Comparison of ENCODE assay signal across 10 cellular contexts in the genomic region with DNA sequence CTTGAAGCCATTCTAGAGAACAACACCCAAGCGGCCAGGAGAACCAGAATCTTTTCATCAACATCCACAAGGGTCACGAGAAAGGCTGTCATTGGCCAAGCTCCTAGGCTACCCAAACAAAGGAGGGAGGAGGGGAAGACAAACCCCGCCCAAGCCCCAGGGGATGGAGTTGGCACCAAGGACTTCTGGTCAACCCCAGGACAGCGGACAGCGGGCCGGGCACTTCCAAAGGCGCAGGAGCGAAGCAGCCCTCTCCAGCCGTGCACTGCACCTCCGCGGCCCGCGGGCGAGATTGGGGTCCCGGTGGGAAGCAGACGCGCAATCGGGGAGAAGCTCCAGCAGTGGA. TPM values are rescaled to one million over a fixed set of nuclear protein-coding genes. Genes with fewer than 3 reads are reported as not detected.
DNase-seq lines count a peak whose midpoint lies in the region; ATAC-seq and TF ChIP-seq lines count a peak whose summit lies in the region.
"Had no signal": no experiment of that assay in that cellular context is flagged by ENCODE, and none has a peak within 500 bp of the region (broad histone marks: within the 10 kb centered on the region; RNA-seq: fewer than 3 reads in every experiment).

A gene (plus strand): TSS at position 192 of the 346 bp plus-strand sequence. CDS start 395 bp downstream, outside the sequence.

- peaks cover 34% of the 10 kb centered on the region for H3K4me1 Mint-ChIP-seq in Caco-2 (ENCODE audit: low read depth, unreplicated experiment)
- H3K4me1 Mint-ChIP-seq in activated CD8-positive, alpha-beta T cell treated with anti-CD3 and anti-CD28 coated beads for 36 hours (ENCODE audit: low read depth): peaks cover 9% of the 10 kb centered on the region

- H3K9me2 ChIP-seq in hepatocyte (replicated peaks; ENCODE audit: insufficient read depth) (no peaks in the 10 kb centered on the region), PC-9 (ENCODE audit: insufficient read depth) (no peaks in the 10 kb centered on the region)

- H4K20me1 ChIP-seq in hepatocyte (ENCODE audit: insufficient read depth, poor library complexity, severe bottlenecking) (no peaks in the 10 kb centered on the region), PC-9 (ENCODE audit: insufficient read depth) (no peaks in the 10 kb centered on the region)

- DNase-seq in Caco-2 (no peak), hepatocyte (ENCODE audit: low spot score) (peak; percentile 28), psoas muscle (peak in 1 of 2 donors; percentile 70), DMS153 (lab: John Stamatoyannopoulos, UW) (no peak), PC-9 (no peak)
- no peak for DNase-seq in activated CD8-positive, alpha-beta T cell treated with anti-CD3 and anti-CD28 coated beads for 36 hours
- DNase-seq: NCI-H1092, WERI-Rb-1 had no signal

- CTCF ChIA-PET in Caco-2 (lab: Charles Lee) (no interaction called here), PC-9 (lab: Charles Lee) (no interaction called here)
- CTCF ChIA-PET in activated CD8-positive, alpha-beta T cell treated with anti-CD3 and anti-CD28 coated beads for 36 hours (lab: Charles Lee): interaction anchor here (1.0 kb wide), 1 partner anchor 21 kb away, joined by 3 read pairs; no protein-coding TSS in a partner anchor

- H3K27ac Mint-ChIP-seq in Caco-2 (ENCODE audit: unreplicated experiment): peak within 1 kb of the TSS; percentile 50
- H3K27ac Mint-ChIP-seq in activated CD8-positive, alpha-beta T cell treated with anti-CD3 and anti-CD28 coated beads for 36 hours: no peak within 1 kb of the TSS

- H3K27me3 Mint-ChIP-seq in Caco-2 (ENCODE audit: insufficient read depth, unreplicated experiment): no peaks in the 10 kb centered on the region
- peaks cover 47% of the 10 kb centered on the region for H3K27me3 Mint-ChIP-seq in activated CD8-positive, alpha-beta T cell treated with anti-CD3 and anti-CD28 coated beads for 36 hours

- peak within 1 kb of the TSS; percentile 67 for H2AFZ ChIP-seq in hepatocyte
- no peak within 1 kb of the TSS for H2AFZ ChIP-seq in PC-9

- peaks cover 7% of the 10 kb centered on the region; the same call in 1 of the 2 replicates for H3K9me3 ChIP-seq in Caco-2
- H3K9me3 ChIP-seq in hepatocyte (ENCODE audit: low read depth): no peaks in the 10 kb centered on the region
- H3K9me3 ChIP-seq in psoas muscle: no peaks in the 10 kb centered on the region
- no peaks in the 10 kb centered on the region for H3K9me3 ChIP-seq in PC-9 (ENCODE audit: insufficient read depth, low read depth)

- H3K4me3 ChIP-seq in Caco-2 (ENCODE audit: low read depth, low read length) (no peak within 1 kb of the TSS), hepatocyte (peak within 1 kb of the TSS; percentile 79), psoas muscle (peak within 1 kb of the TSS; percentile 62), PC-9 (no peak within 1 kb of the TSS)

- ATAC-seq in activated CD8-positive, alpha-beta T cell treated with anti-CD3 and anti-CD28 coated beads for 36 hours: no peak
- ATAC-seq in psoas muscle (peak; percentile 48 to 74 (median 66)), HG03354 (IDR thresholded peaks at IDR 0.05; ENCODE audit: poor library complexity, severe bottlenecking, unreplicated experiment) (no peak), HG03196 (IDR thresholded peaks at IDR 0.05; ENCODE audit: unreplicated experiment) (no peak)

- 22% methylated on average over 18 of the region's 18 CpGs for WGBS in hepatocyte (ENCODE audit: low lambda C conversion rate, missing lambda C conversion rate)
- WGBS in psoas muscle, 3 donors: 10 to 11% (median 10%) methylated on average over 12 to 18 of the region's 18 CpGs

- BruUV-seq in Caco-2 (replicated peaks; lab: Mats Ljungman, UMichigan) (no TSS peak), PC-9 (replicated peaks; lab: Mats Ljungman, UMichigan) (no TSS peak)

- H3K36me3 Mint-ChIP-seq in Caco-2 (ENCODE audit: insufficient read depth, unreplicated experiment): peaks cover 19% of the 10 kb centered on the region
- H3K36me3 Mint-ChIP-seq in activated CD8-positive, alpha-beta T cell treated with anti-CD3 and anti-CD28 coated beads for 36 hours (ENCODE audit: low read depth): no peaks in the 10 kb centered on the region

- intact Hi-C loops in Caco-2 (cut with micrococcal nuclease; ENCODE audit: unreplicated experiment): no loop called here
- intact Hi-C loops in activated CD8-positive, alpha-beta T cell treated with anti-CD3 and anti-CD28 coated beads for 36 hours (cut with micrococcal nuclease): no loop called here
- intact Hi-C loops in psoas muscle (cut with DNase I): no loop called here
- intact Hi-C loops in PC-9 (cut with micrococcal nuclease; ENCODE audit: unreplicated experiment): no loop called here

- H3K4me1 ChIP-seq in Caco-2 (peaks cover 48% of the 10 kb centered on the region), hepatocyte (ENCODE audit: insufficient read depth) (peaks cover 20% of the 10 kb centered on the region), psoas muscle (no peaks in the 10 kb centered on the region), PC-9 (replicated peaks; ENCODE audit: insufficient read depth) (no peaks in the 10 kb centered on the region)

- TF ChIP-seq CTCF in Caco-2 (IDR thresholded peaks at IDR 0.05; ENCODE audit: insufficient read depth in 1 of 2, low read depth in 1 of 2, low read length in 1 of 2, severe bottlenecking in 1 of 2, unreplicated experiment in 1 of 2) (no peak), hepatocyte (IDR thresholded peaks at IDR 0.05; ENCODE audit: poor library complexity) (no peak), psoas muscle (IDR thresholded peaks at IDR 0.05) (no peak), PC-9 (conservative IDR thresholded peaks at IDR 0.05) (no peak)
- TF ChIP-seq CTCF in activated CD8-positive, alpha-beta T cell treated with anti-CD3 and anti-CD28 coated beads for 36 hours (IDR thresholded peaks at IDR 0.05): no peak

- H3K27me3 ChIP-seq in Caco-2 (replicated peaks; ENCODE audit: control insufficient read depth, insufficient read depth, low read length): no peaks in the 10 kb centered on the region
- peaks cover 33% of the 10 kb centered on the region for H3K27me3 ChIP-seq in hepatocyte
- H3K27me3 ChIP-seq in psoas muscle (ENCODE audit: insufficient read depth in 3 of 3, low read length in 2 of 3): peaks cover 0 to 46% (median 14%) of the 10 kb centered on the region in 3 donors
- H3K27me3 ChIP-seq in PC-9 (ENCODE audit: insufficient read depth, low read depth): peaks cover 22% of the 10 kb centered on the region

- no peaks in the 10 kb centered on the region for H3K36me3 ChIP-seq in Caco-2 (ENCODE audit: control insufficient read depth, insufficient read depth, low read length)
- no peaks in the 10 kb centered on the region for H3K36me3 ChIP-seq in hepatocyte (replicated peaks; ENCODE audit: insufficient read depth, low read depth)
- H3K36me3 ChIP-seq in psoas muscle (ENCODE audit: insufficient read depth in 1 of 2, low read depth in 1 of 2): no peaks in the 10 kb centered on the region
- H3K36me3 ChIP-seq in PC-9 (ENCODE audit: low read depth): no peaks in the 10 kb centered on the region
- H3K36me3 ChIP-seq: WERI-Rb-1 had no signal

- POLR2A ChIA-PET in Caco-2 (lab: Charles Lee): no interaction called here
- POLR2A ChIA-PET in activated CD8-positive, alpha-beta T cell treated with anti-CD3 and anti-CD28 coated beads for 36 hours (lab: Charles Lee): interaction anchor here (1.4 kb wide), 1 partner anchor 35 kb away, joined by 3 read pairs; no protein-coding TSS in a partner anchor
- POLR2A ChIA-PET in PC-9 (lab: Charles Lee; ENCODE audit: unreplicated experiment): no interaction called here

- H3K27ac ChIP-seq in hepatocyte (peak within 1 kb of the TSS; percentile 68), psoas muscle (no peak within 1 kb of the TSS), PC-9 (no peak within 1 kb of the TSS)
- H3K27ac ChIP-seq: WERI-Rb-1 had no signal

- H3K4me3 Mint-ChIP-seq in Caco-2 (ENCODE audit: unreplicated experiment): no peak within 1 kb of the TSS
- H3K4me3 Mint-ChIP-seq in activated CD8-positive, alpha-beta T cell treated with anti-CD3 and anti-CD28 coated beads for 36 hours: peak within 1 kb of the TSS; percentile 64

- peaks cover 16% of the 10 kb centered on the region for H3K79me2 ChIP-seq in hepatocyte
- H3K79me2 ChIP-seq in PC-9 (ENCODE audit: low read depth): no peaks in the 10 kb centered on the region

- no peaks in the 10 kb centered on the region for H3K9me3 Mint-ChIP-seq in Caco-2 (ENCODE audit: unreplicated experiment)
- no peaks in the 10 kb centered on the region for H3K9me3 Mint-ChIP-seq in activated CD8-positive, alpha-beta T cell treated with anti-CD3 and anti-CD28 coated beads for 36 hours

- H3K4me2 ChIP-seq in hepatocyte (peak within 1 kb of the TSS; percentile 97), PC-9 (no peak within 1 kb of the TSS)

- no peaks in the 10 kb centered on the region for H3F3A ChIP-seq in PC-9 (ENCODE audit: insufficient read depth, low read depth)

RNA-seq across cellular contexts. Expression of the gene that starts here (rescaled TPM):
- total RNA-seq in Caco-2 (2022) (not detected in 2 replicates), hepatocyte (12.4 and 16.7 TPM in 2 replicates), psoas muscle (10 to 100 TPM in 2 of 4 donors, 1 to 10 TPM in 1, under 1 TPM in 1; 0.50 to 35.5 (median 9.2) TPM), PC-9 (2021) (not detected in 2 replicates)
- under 1 TPM; 0.54 to 0.58 TPM for total RNA-seq in activated CD8-positive, alpha-beta T cell treated with anti-CD3 and anti-CD28 coated beads for 36 hours
- polyA plus RNA-seq in hepatocyte (7.2 and 9.9 TPM in 2 replicates), psoas muscle (1 to 10 TPM; 3.1 to 7.7 (median 4.2) TPM)

Comparison
In these comparisons a context has a peak if more than half of its experiments do, and no peak if none do; other contexts are left out.
1. H3K4me3 ChIP-seq: peak in hepatocyte (single experiment) and psoas muscle (single experiment); none in Caco-2 (single experiment) and PC-9 (single experiment).
2. ATAC-seq: peak in psoas muscle (4 of 4); none in activated CD8-positive, alpha-beta T cell treated with anti-CD3 and anti-CD28 coated beads for 36 hours (single experiment), HG03354 (single experiment) and HG03196 (single experiment).